ENCODE assay signal across 16 cellular contexts in genomic region chr17:7740481-7741001, GRCh38. TPM values are rescaled to one million over a fixed set of nuclear protein-coding genes. Genes with fewer than 3 reads are reported as not detected.
DNase-seq lines count a peak whose midpoint lies in the region; ATAC-seq and TF ChIP-seq lines count a peak whose summit lies in the region.
"Had no signal": no experiment of that assay in that cellular context is flagged by ENCODE, and none has a peak within 500 bp of the region (broad histone marks: within the 10 kb centered on the region; RNA-seq: fewer than 3 reads in every experiment).

No MANE protein-coding gene starts in this region.

- H3K27ac Mint-ChIP-seq in type B pancreatic cell = no peak overlapping the region
- no peak overlapping the region for H3K27ac Mint-ChIP-seq in stimulated activated effector memory CD8-positive, alpha-beta T cell treated with anti-CD3 and anti-CD28 coated beads, Interleukin-12 subunit alpha, Interleukin-12 subunit beta, amount 100 ng/mL, for 72 hours
- H3K27ac Mint-ChIP-seq: activated CD4-positive, alpha-beta T cell treated with anti-CD3 and anti-CD28 coated beads for 36 hours; activated naive CD8-positive, alpha-beta T cell; naive B cell had no signal

- no peaks in the 10 kb centered on the region for H3K9me3 ChIP-seq in skeletal muscle tissue (ENCODE audit: control insufficient read depth in 3 of 3, low read length in 3 of 3)
- no peaks in the 10 kb centered on the region for H3K9me3 ChIP-seq in MM.1S (replicated peaks; ENCODE audit: insufficient read depth, low read length)

- H3K4me3 Mint-ChIP-seq in type B pancreatic cell = no peak overlapping the region
- H3K4me3 Mint-ChIP-seq in stimulated activated effector memory CD8-positive, alpha-beta T cell treated with anti-CD3 and anti-CD28 coated beads, Interleukin-12 subunit alpha, Interleukin-12 subunit beta, amount 100 ng/mL, for 72 hours = no peak overlapping the region
- H3K4me3 Mint-ChIP-seq: activated CD4-positive, alpha-beta T cell treated with anti-CD3 and anti-CD28 coated beads for 36 hours; activated naive CD8-positive, alpha-beta T cell; naive B cell had no signal

- H3K36me3 Mint-ChIP-seq in type B pancreatic cell = no peaks in the 10 kb centered on the region
- H3K36me3 Mint-ChIP-seq in stimulated activated effector memory CD8-positive, alpha-beta T cell treated with anti-CD3 and anti-CD28 coated beads, Interleukin-12 subunit alpha, Interleukin-12 subunit beta, amount 100 ng/mL, for 72 hours = no peaks in the 10 kb centered on the region
- H3K36me3 Mint-ChIP-seq: activated naive CD8-positive, alpha-beta T cell; naive B cell had no signal

- TF ChIP-seq CTCF in VCaP (conservative IDR thresholded peaks at IDR 0.05) (no peak), type B pancreatic cell (conservative IDR thresholded peaks at IDR 0.05) (no peak), MM.1S (IDR thresholded peaks at IDR 0.05; ENCODE audit: low read length) (no peak)

- H3K36me3 ChIP-seq in skeletal muscle tissue (ENCODE audit: control insufficient read depth in 3 of 3, insufficient read depth in 3 of 3, low read length in 3 of 3) (no peaks in the 10 kb centered on the region), MM.1S (replicated peaks; ENCODE audit: insufficient read depth, low read length) (no peaks in the 10 kb centered on the region)

- DNase-seq in NCI-H2227 (lab: John Stamatoyannopoulos, UW; ENCODE audit: unreplicated experiment) = peak; percentile 32
- no peak for DNase-seq in NCI-H2227 treated with DMSO at 0.1 percent for 48 hours (lab: John Stamatoyannopoulos, UW)
- peak; percentile 75 for DNase-seq in NCI-H1105 (lab: John Stamatoyannopoulos, UW)
- no peak for DNase-seq in type B pancreatic cell (ENCODE audit: extremely low spot score, unreplicated experiment)
- no peak for DNase-seq in stimulated activated effector memory CD8-positive, alpha-beta T cell treated with anti-CD3 and anti-CD28 coated beads, Interleukin-12 subunit alpha, Interleukin-12 subunit beta, amount 100 ng/mL, for 72 hours (ENCODE audit: low spot score in 2 of 2)
- DNase-seq in MM.1S = no peak
- DNase-seq: ACHN; activated CD4-positive, alpha-beta T cell treated with anti-CD3 and anti-CD28 coated beads for 36 hours; effector CD8-positive, alpha-beta T cell; GOT3; MV-4-11; naive B cell had no signal

- H3K4me3 ChIP-seq in skeletal muscle tissue (ENCODE audit: low read length in 3 of 3) = peak overlapping the region in 2 of 3 donors; percentile 20 to 29
- no peak overlapping the region for H3K4me3 ChIP-seq in MM.1S (ENCODE audit: low read length)

- H3K27ac ChIP-seq in VCaP (peak overlapping the region; percentile 31; the same call in 1 of the 2 replicates), skeletal muscle tissue (ENCODE audit: low read depth, low read length) (no peak overlapping the region), MM.1S (ENCODE audit: low read length) (no peak overlapping the region)

- peaks cover 37% of the 10 kb centered on the region for H3K27me3 Mint-ChIP-seq in type B pancreatic cell

- H3K9ac ChIP-seq in skeletal muscle tissue (ENCODE audit: low read depth in 1 of 3, low read length in 3 of 3) = no peak overlapping the region
- H3K9ac ChIP-seq in MM.1S (ENCODE audit: low read length) = no peak overlapping the region

- H3K9me2 ChIP-seq in MM.1S (replicated peaks; ENCODE audit: insufficient read depth, low read length) = no peaks in the 10 kb centered on the region

- no peaks in the 10 kb centered on the region for H3F3A ChIP-seq in MM.1S (ENCODE audit: insufficient read depth, low read length)

- peaks cover 20 to 33% (median 27%) of the 10 kb centered on the region in 3 donors for H3K27me3 ChIP-seq in skeletal muscle tissue (ENCODE audit: control insufficient read depth in 3 of 3, insufficient read depth in 3 of 3, low read length in 3 of 3)
- peaks cover 80% of the 10 kb centered on the region for H3K27me3 ChIP-seq in MM.1S (replicated peaks; ENCODE audit: insufficient read depth, low read length)

- H4K20me1 ChIP-seq in MM.1S (ENCODE audit: insufficient read depth, low read length) = no peaks in the 10 kb centered on the region

- H3K9me3 Mint-ChIP-seq in type B pancreatic cell = no peaks in the 10 kb centered on the region
- no peaks in the 10 kb centered on the region for H3K9me3 Mint-ChIP-seq in stimulated activated effector memory CD8-positive, alpha-beta T cell treated with anti-CD3 and anti-CD28 coated beads, Interleukin-12 subunit alpha, Interleukin-12 subunit beta, amount 100 ng/mL, for 72 hours
- H3K9me3 Mint-ChIP-seq: naive B cell had no signal

- H3K4me1 ChIP-seq in skeletal muscle tissue (ENCODE audit: control insufficient read depth in 3 of 3, insufficient read depth in 3 of 3, low read length in 3 of 3) (peaks cover 0 to 2% (median 0%) of the 10 kb centered on the region in 3 donors), MM.1S (ENCODE audit: low read length) (no peaks in the 10 kb centered on the region)

- H2AFZ ChIP-seq in MM.1S (ENCODE audit: low read length) = no peak overlapping the region

- no peaks in the 10 kb centered on the region for H3K79me2 ChIP-seq in MM.1S (ENCODE audit: low read length)

- ATAC-seq in stimulated activated effector memory CD8-positive, alpha-beta T cell treated with anti-CD3 and anti-CD28 coated beads, Interleukin-12 subunit alpha, Interleukin-12 subunit beta, amount 100 ng/mL, for 72 hours = no peak
- ATAC-seq: activated CD4-positive, alpha-beta T cell treated with anti-CD3 and anti-CD28 coated beads for 36 hours had no signal

- H3K4me2 ChIP-seq in MM.1S (ENCODE audit: low read depth, low read length) = no peak overlapping the region

- H3K4me1 Mint-ChIP-seq in type B pancreatic cell (ENCODE audit: unreplicated experiment) = no peaks in the 10 kb centered on the region
- no peaks in the 10 kb centered on the region for H3K4me1 Mint-ChIP-seq in stimulated activated effector memory CD8-positive, alpha-beta T cell treated with anti-CD3 and anti-CD28 coated beads, Interleukin-12 subunit alpha, Interleukin-12 subunit beta, amount 100 ng/mL, for 72 hours
- H3K4me1 Mint-ChIP-seq: activated CD4-positive, alpha-beta T cell treated with anti-CD3 and anti-CD28 coated beads for 36 hours; naive B cell had no signal

RNA-seq across cellular contexts. Expression of gene DNAH2, which starts 23.0 kb away (rescaled TPM):
- 0.52 TPM for total RNA-seq in skeletal muscle tissue
- total RNA-seq in type B pancreatic cell (ENCODE audit: low replicate concordance) = 0.10 and 1.0 TPM in 2 replicates
- total RNA-seq: activated CD4-positive, alpha-beta T cell treated with anti-CD3 and anti-CD28 coated beads for 36 hours; T-helper 1 cell treated with Interleukin-12 subunit alpha and Interleukin-12 subunit beta and Interleukin-4 antibody, amounts not matched to agents 30 ng/mL and 1 ng/mL, for 36 hours had no signal

RNA-seq across cellular contexts. Expression of gene EFNB3, which starts 35.5 kb away (rescaled TPM):
- total RNA-seq in skeletal muscle tissue = 1.0 TPM
- 11.4 and 79.5 TPM in 2 replicates for total RNA-seq in type B pancreatic cell (ENCODE audit: low replicate concordance)
- total RNA-seq: activated CD4-positive, alpha-beta T cell treated with anti-CD3 and anti-CD28 coated beads for 36 hours; T-helper 1 cell treated with Interleukin-12 subunit alpha and Interleukin-12 subunit beta and Interleukin-4 antibody, amounts not matched to agents 30 ng/mL and 1 ng/mL, for 36 hours had no signal

RNA-seq across cellular contexts. Expression of gene WRAP53, which starts 52.3 kb away (rescaled TPM):
- total RNA-seq in skeletal muscle tissue (7.3 TPM), type B pancreatic cell (ENCODE audit: low replicate concordance) (10.2 and 22.1 TPM in 2 replicates)

RNA-seq across cellular contexts. Expression of gene TP53, which starts 53.3 kb away (rescaled TPM):
- 13.6 TPM for total RNA-seq in skeletal muscle tissue
- 80.7 and 123 TPM in 2 replicates for total RNA-seq in type B pancreatic cell (ENCODE audit: low replicate concordance)

Comparison
In these comparisons a context has a peak if more than half of its experiments do, and no peak if none do; other contexts are left out.
1. DNase-seq: peak in NCI-H2227 (single experiment) and NCI-H1105 (single experiment); none in NCI-H2227 treated with DMSO at 0.1 percent for 48 hours (single experiment), type B pancreatic cell (single experiment), stimulated activated effector memory CD8-positive, alpha-beta T cell treated with anti-CD3 and anti-CD28 coated beads, Interleukin-12 subunit alpha, Interleukin-12 subunit beta, amount 100 ng/mL, for 72 hours (0 of 2) and MM.1S (single experiment).